31 cellular contexts compared by ENCODE assay signal in genomic region chr5:42642006-42642405, GRCh38.
"Had no signal": no experiment of that assay in that cellular context is flagged by ENCODE, and none has a peak within 500 bp of the region (broad histone marks: within the 10 kb centered on the region; RNA-seq: fewer than 3 reads in every experiment).

No MANE protein-coding gene starts in this region.

- H3K4me3 ChIP-seq: cardiac muscle cell, K562, Peyer's patch had no signal

- ATAC-seq: activated naive CD8-positive, alpha-beta T cell treated with anti-CD3 and anti-CD28 coated beads, Interleukin-2, amount 50 U/mL, for 24 hours; K562; Right ventricle myocardium inferior had no signal

- H3K27me3 ChIP-seq: brain microvascular endothelial cell, cardiac muscle cell, Peyer's patch had no signal

- H3K4me1 ChIP-seq: Peyer's patch had no signal

- DNase-seq: activated B cell treated with CpG ODN at 0.5 μM for 24 hours; activated CD4-positive, alpha-beta memory T cell treated with anti-CD3 and anti-CD28 coated beads for 36 hours; activated CD4-positive, alpha-beta T cell treated with anti-CD3 and anti-CD28 coated beads for 4 hours; activated CD4-positive, alpha-beta T cell treated with anti-CD3 and anti-CD28 coated beads, Interleukin-2, amount 50 U/mL, for 1 hour; activated CD4-positive, CD25-positive, alpha-beta regulatory T cell treated with anti-CD3 and anti-CD28 coated beads, Interleukin-2, amount 50 U/mL, for 72 hours; activated CD8-positive, alpha-beta memory T cell treated with anti-CD3 and anti-CD28 coated beads, Interleukin-2, amount 50 U/mL, for 48 hours; activated effector memory CD4-positive, alpha-beta T cell treated with Interleukin-2 at 50 U/mL for 16 hours; activated naive CD4-positive, alpha-beta T cell treated with anti-CD3 and anti-CD28 coated beads, Interleukin-2, amount 10 ng/mL, durations not matched to agents 7 days and 5 days; activated naive CD8-positive, alpha-beta T cell treated with anti-CD3 and anti-CD28 coated beads, Interleukin-2, amount 50 U/mL, for 24 hours; activated T-cell treated with anti-CD3 and anti-CD28 coated beads, Interleukin-2, amount 50 U/mL, for 48 hours; anterior cingulate cortex; NCI-H1048; NCI-H1105 treated with DMSO at 0.1 percent for 48 hours; NCI-H1436; NCI-H1694; NCI-H1930; NCI-H2081 treated with DMSO at 0.1 percent for 48 hours; NCI-H446 treated with DMSO at 0.1 percent for 48 hours; NCI-H524 treated with DMSO at 0.1 percent for 48 hours; Peyer's patch; RPMI8226; SIG-M5; SW 1271; T-helper 1 cell; T-helper 2 cell; T-helper 9 cell had no signal

- H3K36me3 ChIP-seq: brain microvascular endothelial cell, cardiac muscle cell, Peyer's patch had no signal

- FAIRE-seq: K562 had no signal

- H3K27ac ChIP-seq: brain microvascular endothelial cell, cardiac muscle cell, Peyer's patch, VCaP had no signal

- H3K9me3 ChIP-seq: Peyer's patch had no signal
